ENCODE assay signal across 8 cellular contexts in the genomic region with DNA sequence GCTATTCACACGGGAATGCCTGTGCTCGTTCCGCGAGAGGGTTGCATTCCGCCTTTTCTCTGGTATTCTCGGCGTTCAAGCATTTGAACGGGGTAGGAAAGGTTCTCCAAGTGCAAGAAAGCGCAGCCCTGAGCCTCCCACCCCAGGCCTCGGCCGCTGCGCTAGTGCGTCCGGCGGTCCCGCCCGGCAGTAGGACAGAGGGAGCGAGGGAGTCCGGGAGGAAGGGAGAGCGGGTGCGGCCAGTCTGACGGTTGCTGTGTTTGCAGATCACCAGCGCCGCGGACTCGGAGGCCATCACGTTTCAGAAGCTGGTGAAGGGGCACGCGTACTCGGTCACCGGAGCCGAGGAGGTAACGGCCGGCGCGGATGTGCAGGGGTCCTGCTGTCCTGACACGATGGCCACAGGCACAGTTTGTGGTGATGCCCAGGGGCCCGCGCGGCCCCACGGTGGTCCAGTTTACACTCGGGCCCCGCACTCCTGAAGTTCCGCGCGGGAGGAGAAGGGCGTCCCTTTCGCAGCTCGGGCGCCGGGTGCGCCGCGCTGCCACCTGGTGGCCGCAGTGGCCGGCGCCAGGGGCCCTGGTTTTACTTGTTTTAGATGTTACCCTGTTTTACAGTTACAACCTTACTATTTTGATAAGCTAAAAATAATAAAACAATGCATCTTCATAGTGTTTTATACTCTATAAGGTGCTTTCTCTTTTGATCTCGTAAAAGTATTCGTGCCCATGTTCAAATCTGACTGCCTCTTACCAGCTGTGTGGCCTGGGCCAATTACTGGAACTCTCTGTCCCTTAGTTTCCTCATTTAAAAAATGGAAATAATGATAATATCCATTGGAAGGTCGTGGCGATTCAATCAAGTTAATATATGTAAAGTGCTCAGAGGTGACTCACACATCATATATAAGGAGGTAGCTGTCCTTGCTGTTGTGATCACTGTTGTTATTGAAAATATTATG. TPM values are rescaled to one million over a fixed set of nuclear protein-coding genes. Genes with fewer than 3 reads are reported as not detected.
A peak's percentile ranks its signal among the peaks of the same experiment; 100 is the strongest.
DNase-seq lines count a peak whose midpoint lies in the region.

No MANE protein-coding gene starts in this region.

- H3K27ac ChIP-seq in esophagus (ENCODE audit: low read depth in 2 of 2, low read length in 1 of 2): peak overlapping the region; percentile 49 to 50
- H3K27ac ChIP-seq in mucosa of rectum (ENCODE audit: low read depth in 2 of 2, low read length in 2 of 2): peak overlapping the region; percentile 53 to 62

- WGBS in esophagus, 2 donors: 19 to 27% methylated on average over 59 to 61 of the region's 61 CpGs

- peaks cover 0 to 10% of the 10 kb centered on the region in 2 donors for H3K4me1 ChIP-seq in esophagus (ENCODE audit: control insufficient read depth in 2 of 2, insufficient read depth in 2 of 2, low read length in 1 of 2)
- H3K4me1 ChIP-seq in mucosa of rectum (ENCODE audit: control insufficient read depth in 2 of 2, insufficient read depth in 2 of 2, low read length in 2 of 2): peaks cover 14 to 15% of the 10 kb centered on the region in 2 donors

- DNase-seq in EH (ENCODE audit: low read depth) (peak; percentile 60), HCEC 1CT (peak; percentile 40), NCI-H69 (lab: John Stamatoyannopoulos, UW) (peak; percentile 48), activated T-cell treated with anti-CD3 and anti-CD28 coated beads for 48 hours (ENCODE audit: low read depth) (peak; percentile 58), NCI-H1436 (lab: John Stamatoyannopoulos, UW) (no peak)
- peak; percentile 26 to 38 for DNase-seq in stimulated activated CD8-positive, alpha-beta memory T cell treated with anti-CD3 and anti-CD28 coated beads, Interleukin-4, amount 100 ng/mL, for 4 hours (ENCODE audit: low read depth in 2 of 2, low spot score in 1 of 2)

- peaks cover 43 to 52% of the 10 kb centered on the region in 2 donors for H3K36me3 ChIP-seq in esophagus (ENCODE audit: control insufficient read depth in 2 of 2, insufficient read depth in 2 of 2, low read length in 1 of 2)
- H3K36me3 ChIP-seq in mucosa of rectum (ENCODE audit: control insufficient read depth in 2 of 2, insufficient read depth in 2 of 2, low read length in 2 of 2): peaks cover 60 to 68% of the 10 kb centered on the region in 2 donors

- peak overlapping the region; percentile 66 to 73 for H3K9ac ChIP-seq in mucosa of rectum (ENCODE audit: low read depth in 1 of 2, low read length in 2 of 2)

- H3K9me3 ChIP-seq in esophagus (ENCODE audit: control insufficient read depth in 2 of 2, insufficient read depth in 1 of 2, low read depth in 1 of 2, low read length in 1 of 2) (no peaks in the 10 kb centered on the region), mucosa of rectum (ENCODE audit: control insufficient read depth in 2 of 2, low read length in 2 of 2) (no peaks in the 10 kb centered on the region)

- no peaks in the 10 kb centered on the region for H3K27me3 ChIP-seq in esophagus (ENCODE audit: control insufficient read depth in 1 of 2, insufficient read depth in 2 of 2, low read length in 2 of 2)
- no peaks in the 10 kb centered on the region for H3K27me3 ChIP-seq in mucosa of rectum (ENCODE audit: control insufficient read depth in 2 of 2, insufficient read depth in 2 of 2, low read length in 2 of 2)

- peak overlapping the region; percentile 22 to 27 for H3K4me3 ChIP-seq in esophagus (ENCODE audit: low read depth in 1 of 2, low read length in 2 of 2)
- H3K4me3 ChIP-seq in mucosa of rectum (ENCODE audit: low read length in 2 of 2): peak overlapping the region; percentile 63 to 72

RNA-seq across cellular contexts. Expression of a gene that starts 36.7 kb away (rescaled TPM):
- polyA plus RNA-seq in esophagus: 100 to 1,000 TPM in 1 of 2 donors, 10 to 100 TPM in 1; 89.8 to 159 TPM
